In the genomic region with DNA sequence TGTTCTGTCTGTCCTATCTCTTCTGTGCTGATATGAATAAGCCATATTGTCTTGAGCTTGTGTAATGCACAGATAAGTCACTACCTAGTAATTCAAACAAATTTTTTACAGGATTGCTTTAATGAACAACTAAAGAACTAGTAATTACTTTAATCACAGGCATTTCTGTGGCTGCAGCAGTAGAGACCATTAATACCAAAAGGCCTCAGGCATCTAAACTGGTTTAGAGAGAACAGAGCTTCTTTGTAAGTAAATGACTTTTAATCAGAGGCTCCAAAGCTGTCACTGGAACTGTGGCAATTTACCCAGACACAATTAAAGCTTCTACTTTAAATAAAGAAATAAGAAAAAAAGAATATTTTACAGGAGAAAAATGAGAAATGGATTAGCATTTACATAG, we compare ENCODE assay signal across 25 cellular contexts.
DNase-seq lines count a peak whose midpoint lies in the region; ATAC-seq, FAIRE-seq and TF ChIP-seq lines count a peak whose summit lies in the region.
"Had no signal": no experiment of that assay in that cellular context is flagged by ENCODE, and none has a peak within 500 bp of the region (broad histone marks: within the 10 kb centered on the region; RNA-seq: fewer than 3 reads in every experiment).

No MANE protein-coding gene starts in this region.

- DNase-seq in NCI-H1105 treated with DMSO at 0.1 percent for 48 hours (lab: John Stamatoyannopoulos, UW) (peak; percentile 9), NCI-H526 (lab: John Stamatoyannopoulos, UW) (peak; percentile 19 to 27), frontal cortex (ENCODE audit: low spot score in 2 of 2) (no peak), progenitor cell of endocrine pancreas (ENCODE audit: low spot score, unreplicated experiment) (no peak), OCI-M1 (lab: John Stamatoyannopoulos, UW) (no peak), anterior cingulate cortex (lab: John Stamatoyannopoulos, UW) (no peak)
- no peak for DNase-seq in stimulated activated naive CD8-positive, alpha-beta T cell treated with anti-CD3 and anti-CD28 coated beads, Interleukin-15, Interleukin-2, amounts not matched to agents 100 U/mL and 50 U/mL, for 24 hours
- DNase-seq: activated CD4-positive, alpha-beta memory T cell treated with anti-CD3 and anti-CD28 coated beads for 36 hours; CD4-positive, CD25-positive, alpha-beta regulatory T cell; cerebellar nuclear complex; DMS153; erythroblast; IMR-90; left ventricle myocardium inferior; mucosa of descending colon; NCI-H187; nephron progenitor cell; NK-92 treated with Interleukin-12 subunit alpha and Interleukin-12 subunit beta, amount 100 ng/mL, for 24 hours; SIG-M5; sigmoid colon; stomach; transverse colon had no signal

- peak overlapping the region; percentile 87 for H3K27ac Mint-ChIP-seq in progenitor cell of endocrine pancreas
- H3K27ac Mint-ChIP-seq: activated CD4-positive, alpha-beta memory T cell treated with anti-CD3 and anti-CD28 coated beads for 36 hours; activated naive CD8-positive, alpha-beta T cell; activated T-helper 2 cell treated with anti-CD3 and anti-CD28 coated beads, Interferon-gamma antibody, Interleukin-2, Interleukin-4, amounts not matched to agents 10 μg/mL and 5 μg/mL and 100 μg/mL, durations not matched to agents 14 hours and 24 hours and 36 hours; CD4-positive, CD25-positive, alpha-beta regulatory T cell had no signal

- H3K4me1 Mint-ChIP-seq in progenitor cell of endocrine pancreas (ENCODE audit: low read depth), result peaks cover 21% of the 10 kb centered on the region
- H3K4me1 Mint-ChIP-seq: CD4-positive, CD25-positive, alpha-beta regulatory T cell; nephron progenitor cell had no signal

- H3K9me3 Mint-ChIP-seq in progenitor cell of endocrine pancreas (ENCODE audit: low read depth), result peaks cover 10% of the 10 kb centered on the region
- H3K9me3 Mint-ChIP-seq: activated CD4-positive, alpha-beta memory T cell treated with anti-CD3 and anti-CD28 coated beads for 36 hours; activated T-helper 2 cell treated with anti-CD3 and anti-CD28 coated beads, Interferon-gamma antibody, Interleukin-2, Interleukin-4, amounts not matched to agents 10 μg/mL and 5 μg/mL and 100 μg/mL, durations not matched to agents 14 hours and 24 hours and 36 hours had no signal

- FAIRE-seq in frontal cortex (lab: Jason Lieb, UNC), result peak; percentile 54

- H3K36me3 Mint-ChIP-seq in progenitor cell of endocrine pancreas (ENCODE audit: insufficient read depth), result peaks cover under 1% of the 10 kb centered on the region
- H3K36me3 Mint-ChIP-seq: activated CD4-positive, alpha-beta memory T cell treated with anti-CD3 and anti-CD28 coated beads for 36 hours; activated naive CD8-positive, alpha-beta T cell; CD4-positive, CD25-positive, alpha-beta regulatory T cell had no signal

- no peaks in the 10 kb centered on the region for H3K27me3 Mint-ChIP-seq in progenitor cell of endocrine pancreas
- H3K27me3 Mint-ChIP-seq: activated CD4-positive, alpha-beta memory T cell treated with anti-CD3 and anti-CD28 coated beads for 36 hours had no signal

- ATAC-seq in stimulated activated naive CD8-positive, alpha-beta T cell treated with anti-CD3 and anti-CD28 coated beads, Interleukin-15, Interleukin-2, amounts not matched to agents 100 U/mL and 50 U/mL, for 24 hours, result no peak
- ATAC-seq: activated CD4-positive, CD25-positive, alpha-beta regulatory T cell treated with anti-CD3 and anti-CD28 coated beads, Interleukin-2, amount 50 U/mL, for 24 hours; mucosa of descending colon had no signal

- TF ChIP-seq CTCF in progenitor cell of endocrine pancreas (IDR thresholded peaks at IDR 0.05; ENCODE audit: unreplicated experiment), result no peak

- no peak overlapping the region for H3K4me3 Mint-ChIP-seq in progenitor cell of endocrine pancreas (ENCODE audit: low read depth)
- H3K4me3 Mint-ChIP-seq: activated CD4-positive, alpha-beta memory T cell treated with anti-CD3 and anti-CD28 coated beads for 36 hours; activated naive CD8-positive, alpha-beta T cell; CD4-positive, CD25-positive, alpha-beta regulatory T cell; nephron progenitor cell had no signal

Comparison
In these comparisons a context has a peak if more than half of its experiments do, and no peak if none do; other contexts are left out.
1. DNase-seq: peak in NCI-H1105 treated with DMSO at 0.1 percent for 48 hours (single experiment) and NCI-H526 (2 of 2); none in frontal cortex (0 of 2), progenitor cell of endocrine pancreas (single experiment), OCI-M1 (single experiment), stimulated activated naive CD8-positive, alpha-beta T cell treated with anti-CD3 and anti-CD28 coated beads, Interleukin-15, Interleukin-2, amounts not matched to agents 100 U/mL and 50 U/mL, for 24 hours (single experiment) and anterior cingulate cortex (0 of 58).